ENCODE assay signal across 22 cellular contexts in the genomic region with DNA sequence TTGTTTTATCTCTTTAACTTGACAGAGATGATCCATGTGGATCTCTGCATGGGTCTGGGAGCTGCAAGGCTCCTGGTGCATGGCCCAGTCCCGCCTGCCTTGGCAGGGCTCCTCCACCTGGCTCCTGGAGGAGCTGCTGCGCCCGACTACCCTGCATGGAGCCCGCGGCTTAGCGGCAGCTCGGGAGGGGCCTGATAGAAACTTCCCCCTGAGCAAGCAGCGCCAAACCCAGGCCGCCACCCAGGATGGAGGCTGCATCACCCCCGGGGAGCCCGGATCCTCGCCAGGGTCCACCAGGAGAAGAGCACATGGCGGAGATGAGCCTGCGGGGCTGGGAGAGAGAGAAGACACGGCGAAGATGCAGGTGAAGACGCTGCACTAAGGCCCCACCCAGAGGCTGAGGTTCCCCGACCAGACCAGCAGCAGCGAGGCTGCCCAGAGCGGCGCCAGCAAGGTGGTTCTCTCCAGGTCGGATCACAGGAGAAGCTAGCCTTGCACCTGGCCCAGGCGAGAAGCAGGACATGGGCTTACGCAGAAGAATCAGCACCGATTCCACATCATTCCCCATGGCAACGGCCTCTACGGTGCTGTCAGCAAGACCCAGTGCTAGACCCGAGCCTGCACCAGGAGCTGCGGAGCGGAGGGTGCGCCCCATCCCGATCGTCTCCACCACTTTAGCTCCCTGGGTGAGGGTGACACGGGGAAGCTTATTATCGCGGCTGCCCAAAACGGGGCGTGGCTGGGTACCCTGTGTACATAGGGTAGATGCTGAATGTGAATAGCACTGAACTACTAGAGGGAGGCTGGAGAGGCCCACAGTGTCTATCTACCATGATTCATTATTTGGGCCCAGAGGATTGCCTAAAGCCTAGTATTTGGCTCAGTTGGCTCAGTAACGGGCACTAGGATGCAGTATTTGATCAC. TPM values are rescaled to one million over a fixed set of nuclear protein-coding genes. Genes with fewer than 3 reads are reported as not detected.
DNase-seq lines count a peak whose midpoint lies in the region; ATAC-seq, FAIRE-seq and TF ChIP-seq lines count a peak whose summit lies in the region.
"Had no signal": no experiment of that assay in that cellular context is flagged by ENCODE, and none has a peak within 500 bp of the region (broad histone marks: within the 10 kb centered on the region; RNA-seq: fewer than 3 reads in every experiment).

No MANE protein-coding gene starts in this region.

- in situ Hi-C loops in K562 (cut with MboI), result no loop called here
- in situ Hi-C loops in G401 (cut with HindIII; ENCODE audit: low sequenced_read_pairs), result no loop called here

- no peak for TF ChIP-seq POLR2A in K562 (conservative IDR thresholded peaks at IDR 0.05)

- no peak overlapping the region for H3K14ac ChIP-seq in neuronal stem cell (ENCODE audit: low read length)

- H2BK12ac ChIP-seq in neuronal stem cell (ENCODE audit: low read length), result no peak overlapping the region

- CTCF ChIA-PET in K562 (lab: Yijun Ruan, JAX; ENCODE audit: low intra/inter-chr PET ratio), result interaction anchor here (0.6 to 0.7 kb wide), 3 partner anchors 139 to 1710 kb away, joined by 3 read pairs; no protein-coding TSS in a partner anchor

- ATAC-seq in GM23338 (peak; percentile 66), K562 (no peak)

- H2AFZ ChIP-seq in GM23338, result no peak overlapping the region
- no peak overlapping the region for H2AFZ ChIP-seq in K562 (ENCODE audit: low read depth, low read length)
- no peak overlapping the region for H2AFZ ChIP-seq in neuronal stem cell (ENCODE audit: low read length)
- H2AFZ ChIP-seq: GM23248 had no signal

- H3K27me3 ChIP-seq in GM23338 (ENCODE audit: insufficient read depth), result peaks cover 100% of the 10 kb centered on the region
- peaks cover 38 to 74% of the 10 kb centered on the region in 2 experiments for H3K27me3 ChIP-seq in K562 (ENCODE audit: control insufficient read depth in 2 of 2, insufficient read depth in 2 of 2, low read length in 2 of 2)
- H3K27me3 ChIP-seq in neuronal stem cell (ENCODE audit: control insufficient read depth in 3 of 3, insufficient read depth in 3 of 3, low read depth in 1 of 3, low read length in 3 of 3), result peaks cover 2 to 55% (median 39%) of the 10 kb centered on the region in 3 experiments

- POLR2A ChIA-PET in K562 (lab: Yijun Ruan, JAX), result interaction anchor here (0.6 to 6.5 kb wide), 15 partner anchors 8 to 1907 kb away, joined by 3 to 33 read pairs (median 4); no protein-coding TSS in a partner anchor

- H4K8ac ChIP-seq in neuronal stem cell (ENCODE audit: low read depth, low read length), result no peak overlapping the region

- H3K9me3 Mint-ChIP-seq in GM23338, result peaks cover 4% of the 10 kb centered on the region; the same call in 1 of the 3 replicates
- H3K9me3 Mint-ChIP-seq: CD4-positive, alpha-beta T cell; H9 had no signal

- H3K9ac ChIP-seq in K562 (ENCODE audit: insufficient read depth in 1 of 2, low read depth in 2 of 2, low read length in 2 of 2) (no peak overlapping the region; a peak in 1 of 4 replicates), neuronal stem cell (ENCODE audit: low read depth, low read length, poor library complexity) (no peak overlapping the region)
- H3K9ac ChIP-seq: GM23248 had no signal

- H3K27ac ChIP-seq in GM23338 (ENCODE audit: low read depth) (no peak overlapping the region), K562 (ENCODE audit: extremely low read depth, low read depth, low read length) (no peak overlapping the region), neuronal stem cell (replicated peaks; ENCODE audit: low read length) (no peak overlapping the region)
- H3K27ac ChIP-seq: C4-2B, GM23248 had no signal

- H2BK15ac ChIP-seq in neuronal stem cell (ENCODE audit: low read length), result no peak overlapping the region

- H2BK120ac ChIP-seq in neuronal stem cell (ENCODE audit: low read depth, low read length), result no peak overlapping the region

- H3K27me3 Mint-ChIP-seq in GM23338 (ENCODE audit: insufficient read depth, low read depth, poor library complexity), result peaks cover 99% of the 10 kb centered on the region

- H3K36me3 ChIP-seq in GM23338 (ENCODE audit: insufficient read depth), result no peaks in the 10 kb centered on the region
- H3K36me3 ChIP-seq in K562 (ENCODE audit: control insufficient read depth, insufficient read depth, low read length), result no peaks in the 10 kb centered on the region
- H3K36me3 ChIP-seq in neuronal stem cell (replicated peaks in 1 of 2; ENCODE audit: control insufficient read depth in 2 of 2, insufficient read depth in 2 of 2, low read length in 2 of 2), result no peaks in the 10 kb centered on the region
- H3K36me3 ChIP-seq: BE2C had no signal

- no peaks in the 10 kb centered on the region for H3K9me2 ChIP-seq in GM23338 (ENCODE audit: insufficient read depth)

- H3K18ac ChIP-seq in neuronal stem cell (ENCODE audit: low read length), result no peak overlapping the region

- no peaks in the 10 kb centered on the region for H3K79me1 ChIP-seq in neuronal stem cell (ENCODE audit: low read depth, low read length)

- intact Hi-C loops in K562 (cut with micrococcal nuclease), result loop anchor here (5.0 kb wide), 2 partner anchors 491 to 754 kb away; no protein-coding TSS in a partner anchor

- peaks cover 6% of the 10 kb centered on the region for H3K9me1 ChIP-seq in K562 (ENCODE audit: control insufficient read depth, insufficient read depth, low read length)

- no peaks in the 10 kb centered on the region for H3K9me3 ChIP-seq in K562 (replicated peaks; ENCODE audit: control insufficient read depth, insufficient read depth, low read depth, low read length)
- H3K9me3 ChIP-seq in neuronal stem cell (replicated peaks in 1 of 2; ENCODE audit: control insufficient read depth in 2 of 2, insufficient read depth in 1 of 2, low read depth in 1 of 2, low read length in 2 of 2), result no peaks in the 10 kb centered on the region
- H3K9me3 ChIP-seq: BE2C, Caco-2 had no signal

- DNase-seq in GM23338 (ENCODE audit: low spot score), result peak; percentile 29
- peak in 1 of 4 experiments; percentile 48 for DNase-seq in K562 (ENCODE audit: extremely low read depth in 1 of 4, low spot score in 3 of 4)
- no peak for DNase-seq in neuronal stem cell (ENCODE audit: low spot score)
- no peak for DNase-seq in urothelium cell line (ENCODE audit: low spot score)
- no peak for DNase-seq in NCI-H524 treated with DMSO at 0.1 percent for 48 hours (lab: John Stamatoyannopoulos, UW)
- no peak for DNase-seq in G401 (ENCODE audit: low spot score)
- no peak for DNase-seq in islet precursor cell
- DNase-seq: BE2C; Caco-2; CD4-positive, alpha-beta T cell; DMS53; DND-41; EL; GM23248; H9; KBM-7 had no signal

- H2AK5ac ChIP-seq in neuronal stem cell (ENCODE audit: low read depth, low read length), result no peak overlapping the region

- TF ChIP-seq CTCF in GM23338 (conservative IDR thresholded peaks at IDR 0.05; ENCODE audit: low read depth in 2 of 2), result no peak
- TF ChIP-seq CTCF in K562 (IDR thresholded peaks at IDR 0.05 in 2 of 3, conservative IDR thresholded peaks at IDR 0.05 in 1 of 3; ENCODE audit: insufficient read depth in 2 of 3, low read depth in 1 of 3, low read length in 3 of 3), result no peak

- H3K4me3 Mint-ChIP-seq in GM23338, result no peak overlapping the region
- H3K4me3 Mint-ChIP-seq: CD4-positive, alpha-beta T cell; H9 had no signal

- FAIRE-seq in K562 (lab: Jason Lieb, UNC) (no peak), urothelium cell line (lab: Jason Lieb, UNC) (peak; percentile 86)
- FAIRE-seq: G401.6, GM12891, HTR-8/SVneo had no signal

- no peak overlapping the region for H4K91ac ChIP-seq in neuronal stem cell (ENCODE audit: low read depth, low read length, poor library complexity)

- H4K20me1 ChIP-seq in GM23338 (replicated peaks; ENCODE audit: insufficient read depth) (peaks cover 4% of the 10 kb centered on the region; the same call in 1 of the 2 replicates), K562 (replicated peaks; ENCODE audit: control insufficient read depth, insufficient read depth, low read length) (peaks cover 35% of the 10 kb centered on the region)

- no TSS peak for BruUV-seq in K562 (replicated peaks; lab: Mats Ljungman, UMichigan)

- peak overlapping the region; percentile 37 for H3K23ac ChIP-seq in neuronal stem cell (ENCODE audit: low read depth, low read length, poor library complexity)

- WGBS in K562 (ENCODE audit: insufficient coverage, low coverage, missing lambda C conversion rate), result 2% methylated on average over 39 of the region's 39 CpGs
- no CpG with 5 or more reads among the region's 39 CpGs for WGBS in neuronal stem cell (ENCODE audit: extremely low coverage in 2 of 2, insufficient read length in 2 of 2, insufficient replicate concordance in 1 of 2), 2 donors

- no peak overlapping the region for H2BK5ac ChIP-seq in neuronal stem cell (ENCODE audit: low read length)

- H3K4me1 Mint-ChIP-seq in GM23338, result no peaks in the 10 kb centered on the region

- no peak overlapping the region for H3K27ac Mint-ChIP-seq in GM23338
- H3K27ac Mint-ChIP-seq: CD4-positive, alpha-beta T cell; H9 had no signal

- no peaks in the 10 kb centered on the region for H3K4me1 ChIP-seq in GM23338 (ENCODE audit: insufficient read depth)
- peaks cover 0 to 13% of the 10 kb centered on the region in 2 experiments; a peak in 2 of 5 replicates for H3K4me1 ChIP-seq in K562 (replicated peaks in 1 of 2; ENCODE audit: control insufficient read depth in 2 of 2, insufficient read depth in 2 of 2, low read length in 2 of 2)
- peaks cover 0 to 4% of the 10 kb centered on the region in 2 donors for H3K4me1 ChIP-seq in neuronal stem cell (ENCODE audit: control insufficient read depth in 2 of 2, insufficient read depth in 1 of 2, low read depth in 1 of 2, low read length in 2 of 2)
- H3K4me1 ChIP-seq: BE2C, Caco-2 had no signal

- H3K4me3 ChIP-seq in GM23338, result no peak overlapping the region
- no peak overlapping the region for H3K4me3 ChIP-seq in K562
- H3K4me3 ChIP-seq in neuronal stem cell (ENCODE audit: low read length in 2 of 2), result peak overlapping the region in 1 of 2 donors; percentile 19
- H3K4me3 ChIP-seq: GM23248 had no signal

- no peak overlapping the region for H3K4me2 ChIP-seq in GM23338
- no peak overlapping the region for H3K4me2 ChIP-seq in K562 (ENCODE audit: insufficient read depth, low read length)
- H3K4me2 ChIP-seq in neuronal stem cell (ENCODE audit: insufficient read depth, low read length, poor library complexity, severe bottlenecking), result no peak overlapping the region

- H3K79me2 ChIP-seq in GM23338 (replicated peaks; ENCODE audit: insufficient read depth) (no peaks in the 10 kb centered on the region), K562 (ENCODE audit: control insufficient read depth, insufficient read depth, low read length) (no peaks in the 10 kb centered on the region)

- H3K36me3 Mint-ChIP-seq in GM23338 (ENCODE audit: low read depth), result no peaks in the 10 kb centered on the region; the same call in 2 of the 3 replicates

- no peak overlapping the region for H3K4ac ChIP-seq in neuronal stem cell (ENCODE audit: low read length)

- no peak for TF ChIP-seq RAD21 in K562 (CRISPR knock-in tag; conservative IDR thresholded peaks at IDR 0.05 in 1 of 2, IDR thresholded peaks at IDR 0.05 in 1 of 2)

- no peaks in the 10 kb centered on the region for H3F3A ChIP-seq in GM23338 (replicated peaks; ENCODE audit: low read depth)

- no peak for TF ChIP-seq EP300 in K562 (IDR thresholded peaks at IDR 0.05; ENCODE audit: low read length)

RNA-seq across cellular contexts. Expression of gene VPREB1, which starts 41.3 kb away (rescaled TPM):
- total RNA-seq in GM23338 (2014; rRNA removed; shearing (Covaris generic)), result not detected in 2 replicates
- not detected in 2 replicates for polyA plus RNA-seq in GM23338 (2016; fragmentation: Nextera tagmentation; extraction: Ambion mirVana)
- not detected in 2 replicates for total RNA-seq in K562 (2011; cell fraction: chromatin; rRNA removed; ENCODE audit: low replicate concordance)
- total RNA-seq in K562 (2011; cell fraction: nucleolus; rRNA removed), result not detected in 2 replicates
- not detected in 2 replicates for total RNA-seq in K562 (2011; cell fraction: nucleoplasm; rRNA removed)
- total RNA-seq in K562 (2014; rRNA removed), result not detected in 2 replicates
- not detected in 2 replicates for total RNA-seq in K562 (2014; rRNA removed; fragmentation: Illumina TruSeq; extraction: Trizol)
- not detected in 2 replicates for total RNA-seq in K562 (2015; rRNA removed; fragmentation: Illumina TruSeq; extraction: Trizol)
- not detected in 2 replicates for total RNA-seq in K562 (2021)
- polyA plus RNA-seq in K562 (2011; rRNA removed), result not detected in 2 replicates
- polyA plus RNA-seq in K562 (2011; cell fraction: cytosol; rRNA removed), result not detected in 2 replicates
- polyA plus RNA-seq in K562 (2011; cell fraction: nucleus; rRNA removed), result not detected in 2 replicates
- polyA plus RNA-seq in K562 (2012), result not detected in 2 replicates
- not detected in 2 replicates for polyA plus RNA-seq in K562 (2014; fragmentation: Illumina TruSeq; extraction: Trizol)
- polyA plus RNA-seq in K562 (2014; fragmentation: Nextera tagmentation; extraction: Ambion mirVana), result not detected
- polyA plus RNA-seq in K562 (2014; rRNA removed), result not detected in 2 replicates
- polyA minus RNA-seq in K562 (2011; rRNA and poly(A)+ RNA removed), result not detected in 2 replicates
- not detected in 2 replicates for polyA minus RNA-seq in K562 (2011; cell fraction: cytosol; rRNA and poly(A)+ RNA removed)
- not detected in 2 replicates for polyA minus RNA-seq in K562 (2011; cell fraction: nucleus; rRNA and poly(A)+ RNA removed)
- not detected for polyA plus RNA-seq in neuronal stem cell (2013, experiment 1 of 2)
- polyA plus RNA-seq in neuronal stem cell (2013, experiment 2 of 2), result not detected
- not detected in 2 replicates for total RNA-seq in G401 (2014; rRNA removed; shearing (Covaris generic))
- total RNA-seq: A172; Caco-2; CD4-positive, alpha-beta T cell; GM23248; H9; IMR-90 had no signal
- polyA plus RNA-seq: GM23248, IMR-90 had no signal
